In genomic region chr7:436367-437128, GRCh38 we compare ENCODE assay signal across 2 cellular contexts.
TF ChIP-seq lines count a peak whose summit lies in the region.

No MANE protein-coding gene starts in this region.

TF ChIP-seq in HCT116, 20 proteins besides CTCF, POLR2A, EP300 and RAD21:
- TF ChIP-seq CBX3 (IDR thresholded peaks at IDR 0.05; ENCODE audit: low read depth) (no peak), REST (IDR thresholded peaks at IDR 0.05; ENCODE audit: low read depth) (no peak), JUND (IDR thresholded peaks at IDR 0.05) (no peak), SP1 (IDR thresholded peaks at IDR 0.05; ENCODE audit: low read depth) (no peak), EGR1 (IDR thresholded peaks at IDR 0.05; ENCODE audit: low read depth) (no peak), SRF (IDR thresholded peaks at IDR 0.05; ENCODE audit: low read depth) (no peak), TCF7L2 (IDR thresholded peaks at IDR 0.05; ENCODE audit: borderline replicate concordance, extremely low read depth, insufficient read depth, insufficient read length) (no peak), CEBPB (IDR thresholded peaks at IDR 0.05; ENCODE audit: low read depth) (no peak), POLR2AphosphoS5 (IDR thresholded peaks at IDR 0.05; ENCODE audit: low read depth, low read length) (no peak), EZH2phosphoT487 (IDR thresholded peaks at IDR 0.05; ENCODE audit: borderline replicate concordance) (no peak), ATF3 (IDR thresholded peaks at IDR 0.05) (no peak), ELF1 (IDR thresholded peaks at IDR 0.05; ENCODE audit: borderline replicate concordance, low read depth) (no peak), YY1 (IDR thresholded peaks at IDR 0.05; ENCODE audit: extremely low read depth, insufficient replicate concordance, low read depth, low read length) (no peak), EZH2 (IDR thresholded peaks at IDR 0.05) (no peak), SIN3A (IDR thresholded peaks at IDR 0.05; ENCODE audit: low read depth) (no peak), FOSL1 (IDR thresholded peaks at IDR 0.05; ENCODE audit: low read depth) (no peak)
TF ChIP-seq in HCT116: peak in this region for 0.

TF ChIP-seq in WTC11, 78 proteins besides CTCF, POLR2A, EP300 and RAD21:
- TF ChIP-seq STAT6 (CRISPR knock-in tag; conservative IDR thresholded peaks at IDR 0.05; ENCODE audit: low read depth): no peak
- no peak for TF ChIP-seq MXD4 (CRISPR knock-in tag; IDR thresholded peaks at IDR 0.05; ENCODE audit: borderline replicate concordance)
- no peak for TF ChIP-seq SOX15 (CRISPR knock-in tag; IDR thresholded peaks at IDR 0.05)
- no peak for TF ChIP-seq SMAD4 (CRISPR knock-in tag; IDR thresholded peaks at IDR 0.05)
- TF ChIP-seq ATF6 (CRISPR knock-in tag; IDR thresholded peaks at IDR 0.05): no peak
- no peak for TF ChIP-seq KAT7 (CRISPR knock-in tag; IDR thresholded peaks at IDR 0.05; ENCODE audit: borderline replicate concordance)
- no peak for TF ChIP-seq E2F1 (CRISPR knock-in tag; IDR thresholded peaks at IDR 0.05)
- TF ChIP-seq ZMAT4 (CRISPR knock-in tag; IDR thresholded peaks at IDR 0.05): no peak
- no peak for TF ChIP-seq ZNF396 (CRISPR knock-in tag; IDR thresholded peaks at IDR 0.05; ENCODE audit: borderline replicate concordance)
- TF ChIP-seq HMGXB4 (CRISPR knock-in tag; IDR thresholded peaks at IDR 0.05): no peak
- no peak for TF ChIP-seq ATF2 (CRISPR knock-in tag; IDR thresholded peaks at IDR 0.05; ENCODE audit: borderline replicate concordance, low read depth)
- no peak for TF ChIP-seq ATF1 (CRISPR knock-in tag; IDR thresholded peaks at IDR 0.05)
- TF ChIP-seq FOXP1 (CRISPR knock-in tag; IDR thresholded peaks at IDR 0.05; ENCODE audit: borderline replicate concordance): no peak
- TF ChIP-seq SP1 (CRISPR knock-in tag; conservative IDR thresholded peaks at IDR 0.05): no peak
- TF ChIP-seq ZNF263 (CRISPR knock-in tag; IDR thresholded peaks at IDR 0.05; ENCODE audit: low read depth): no peak
- TF ChIP-seq NR3C1 (CRISPR knock-in tag; conservative IDR thresholded peaks at IDR 0.05; ENCODE audit: low read depth): no peak
